1 cellular context compared by ENCODE assay signal in the genomic region with DNA sequence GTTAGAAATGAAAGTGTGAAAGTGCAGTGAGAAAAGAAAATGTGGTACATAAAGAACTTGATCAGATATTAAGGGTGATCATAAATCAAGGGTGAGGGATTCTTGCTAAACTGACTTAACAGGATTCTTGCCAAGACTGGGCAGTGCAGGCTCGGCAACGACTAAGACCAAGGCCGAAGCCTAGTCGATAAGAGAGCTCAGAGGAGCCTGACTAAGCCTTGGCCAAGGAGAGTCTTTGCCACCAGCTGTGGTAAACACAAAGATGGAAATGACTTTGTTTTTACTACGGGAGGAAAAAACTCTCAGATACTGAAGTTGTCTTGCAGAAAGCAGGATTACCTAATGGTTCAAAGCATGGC.
TF ChIP-seq lines count a peak whose summit lies in the region.

No MANE protein-coding gene starts in this region.

TF ChIP-seq in GM23338, 12 proteins besides CTCF, POLR2A, EP300 and RAD21 (continued from another document):
- no peak for TF ChIP-seq EZH2 (IDR thresholded peaks at IDR 0.05; ENCODE audit: low read depth, unreplicated experiment)
- TF ChIP-seq STAT1 (IDR thresholded peaks at IDR 0.05; ENCODE audit: unreplicated experiment), result no peak
